Comparison of ENCODE assay signal across 10 cellular contexts in the genomic region with DNA sequence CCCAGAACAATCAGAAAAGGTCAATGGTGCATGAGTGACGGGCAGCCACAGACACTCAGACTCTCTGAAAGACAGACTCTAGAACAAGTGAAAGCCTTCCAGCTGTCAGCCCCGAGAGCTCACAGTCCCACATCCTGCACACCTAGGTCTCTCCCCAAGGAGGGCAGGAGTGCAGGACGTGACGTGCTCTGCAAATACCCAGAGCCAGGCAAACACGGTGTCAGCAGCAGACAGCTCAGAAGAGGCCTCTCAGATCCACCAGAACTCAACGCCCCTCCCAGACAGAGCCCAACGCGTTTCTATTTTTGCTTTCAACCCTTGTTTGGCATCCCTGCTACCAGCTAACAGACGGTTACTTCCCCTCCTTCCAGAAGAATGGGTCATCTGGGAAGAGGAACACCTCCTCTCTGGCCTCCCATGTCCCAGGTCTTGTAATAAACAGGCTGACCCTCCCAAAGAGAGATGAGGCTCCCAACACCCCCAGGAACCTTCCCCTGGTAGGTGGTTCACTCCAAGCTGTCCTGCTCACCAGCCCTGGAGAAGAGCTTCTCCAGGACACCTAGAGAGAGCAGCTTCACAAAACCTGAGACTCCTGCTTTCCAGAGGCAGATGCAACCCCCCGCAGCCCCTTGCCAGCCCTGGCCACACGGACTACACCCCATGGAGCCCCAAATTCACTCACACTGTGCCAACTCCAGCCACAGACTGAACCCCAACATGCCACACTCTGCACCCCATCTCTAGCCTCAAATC. TPM values are rescaled to one million over a fixed set of nuclear protein-coding genes. Genes with fewer than 3 reads are reported as not detected.
DNase-seq lines count a peak whose midpoint lies in the region; ATAC-seq and TF ChIP-seq lines count a peak whose summit lies in the region.
"Had no signal": no experiment of that assay in that cellular context is flagged by ENCODE, and none has a peak within 500 bp of the region (broad histone marks: within the 10 kb centered on the region; RNA-seq: fewer than 3 reads in every experiment).

No MANE protein-coding gene starts in this region.

- peak overlapping the region; percentile 59 for H3K4me3 Mint-ChIP-seq in T-helper 1 cell treated with Interleukin-12 subunit alpha and Interleukin-12 subunit beta and Interleukin-4 antibody, amounts not matched to agents 30 μg/mL and 1 μg/mL, for 36 hours
- H3K4me3 Mint-ChIP-seq: central memory CD8-positive, alpha-beta T cell had no signal

- peaks cover 18% of the 10 kb centered on the region for H3K27me3 ChIP-seq in left ventricle myocardium inferior (ENCODE audit: low read depth)

- no peaks in the 10 kb centered on the region for H3K9me3 ChIP-seq in left ventricle myocardium inferior (replicated peaks)

- H3K36me3 Mint-ChIP-seq in T-helper 1 cell treated with Interleukin-12 subunit alpha and Interleukin-12 subunit beta and Interleukin-4 antibody, amounts not matched to agents 30 μg/mL and 1 μg/mL, for 36 hours (ENCODE audit: low read depth): no peaks in the 10 kb centered on the region

- H3K9me3 Mint-ChIP-seq in T-helper 1 cell treated with Interleukin-12 subunit alpha and Interleukin-12 subunit beta and Interleukin-4 antibody, amounts not matched to agents 30 μg/mL and 1 μg/mL, for 36 hours: no peaks in the 10 kb centered on the region
- H3K9me3 Mint-ChIP-seq: central memory CD8-positive, alpha-beta T cell had no signal

- H3K4me3 ChIP-seq in left ventricle myocardium inferior: peak overlapping the region; percentile 11

- H3K27me3 Mint-ChIP-seq in T-helper 1 cell treated with Interleukin-12 subunit alpha and Interleukin-12 subunit beta and Interleukin-4 antibody, amounts not matched to agents 30 μg/mL and 1 μg/mL, for 36 hours (ENCODE audit: low read depth): peaks cover 12% of the 10 kb centered on the region

- peaks cover 10% of the 10 kb centered on the region for H3K4me1 Mint-ChIP-seq in T-helper 1 cell treated with Interleukin-12 subunit alpha and Interleukin-12 subunit beta and Interleukin-4 antibody, amounts not matched to agents 30 μg/mL and 1 μg/mL, for 36 hours (ENCODE audit: low read depth)

- peak overlapping the region; percentile 38 for H3K27ac ChIP-seq in left ventricle myocardium inferior (replicated peaks)

- no peak for ATAC-seq in GM19455 (IDR thresholded peaks at IDR 0.05; ENCODE audit: unreplicated experiment)

- H3K27ac Mint-ChIP-seq in T-helper 1 cell treated with Interleukin-12 subunit alpha and Interleukin-12 subunit beta and Interleukin-4 antibody, amounts not matched to agents 30 μg/mL and 1 μg/mL, for 36 hours: peak overlapping the region; percentile 16

- DNase-seq in stimulated activated CD4-positive, alpha-beta T cell treated with anti-CD3 and anti-CD28 coated beads, Interleukin-4, amount 100 ng/mL, for 24 hours: peak; percentile 5
- DNase-seq in stimulated activated CD4-positive, alpha-beta T cell treated with anti-CD3 and anti-CD28 coated beads, Interleukin-2, amount 100 ng/mL, for 48 hours: no peak
- DNase-seq in left ventricle myocardium inferior: no peak
- DNase-seq in NCI-H748 treated with DMSO at 0.1 percent for 48 hours (lab: John Stamatoyannopoulos, UW): no peak
- DNase-seq in NCI-H1436 treated with DMSO at 0.1 percent for 48 hours (lab: John Stamatoyannopoulos, UW): no peak
- DNase-seq in pons (ENCODE audit: low spot score): no peak
- DNase-seq: NCI-H1048 had no signal

- no peak for TF ChIP-seq CTCF in left ventricle myocardium inferior (IDR thresholded peaks at IDR 0.05; ENCODE audit: borderline replicate concordance)

- intact Hi-C loops in left ventricle myocardium inferior (cut with micrococcal nuclease): no loop called here

- H3K36me3 ChIP-seq in left ventricle myocardium inferior: no peaks in the 10 kb centered on the region

- peaks cover 16% of the 10 kb centered on the region for H3K4me1 ChIP-seq in left ventricle myocardium inferior

RNA-seq across cellular contexts. Expression of a gene that starts 7.6 kb away (rescaled TPM):
- total RNA-seq in left ventricle myocardium inferior: 0.36 TPM
